In genomic region chr5:173823721-173824567, GRCh38 we compare ENCODE assay signal across 9 cellular contexts.
A peak's percentile ranks its signal among the peaks of the same experiment; 100 is the strongest.
DNase-seq lines count a peak whose midpoint lies in the region; ATAC-seq and TF ChIP-seq lines count a peak whose summit lies in the region.
"Had no signal": no experiment of that assay in that cellular context is flagged by ENCODE, and none has a peak within 500 bp of the region (broad histone marks: within the 10 kb centered on the region; RNA-seq: fewer than 3 reads in every experiment).

No MANE protein-coding gene starts in this region.

- H3K27me3 Mint-ChIP-seq in chondrocyte (ENCODE audit: low read depth) = no peaks in the 10 kb centered on the region

- intact Hi-C loops in right cardiac atrium (cut with DNase I) = no loop called here
- intact Hi-C loops in left ventricle myocardium inferior (cut with micrococcal nuclease) = no loop called here
- intact Hi-C loops in aorta (cut with DNase I) = loop anchor here in 1 of 2 donors (1.0 to 10.0 kb wide), 2 partner anchors 59 to 64 kb away; partner anchors contain the start of gene CPEB4
- intact Hi-C loops in posterior vena cava (cut with DNase I) = no loop called here

- ATAC-seq in right cardiac atrium = peak; percentile 37 to 39
- no peak for ATAC-seq in aorta (ENCODE audit: low FRiP score)

- H3K4me1 Mint-ChIP-seq in chondrocyte (ENCODE audit: low read depth) = peaks cover 35% of the 10 kb centered on the region

- no peaks in the 10 kb centered on the region for H3K36me3 ChIP-seq in left ventricle myocardium inferior
- no peaks in the 10 kb centered on the region for H3K36me3 ChIP-seq in aorta (ENCODE audit: control insufficient read depth in 1 of 2, insufficient read depth in 2 of 2, low read length in 1 of 2)
- H3K36me3 ChIP-seq: BLaER1 had no signal

- H3K4me3 ChIP-seq in right cardiac atrium (ENCODE audit: low read length) (no peak overlapping the region), left ventricle myocardium inferior (no peak overlapping the region), aorta (ENCODE audit: low read length in 2 of 2) (no peak overlapping the region)
- H3K4me3 ChIP-seq: BLaER1 had no signal

- peak overlapping the region; percentile 84 for H3K27ac Mint-ChIP-seq in chondrocyte (ENCODE audit: unreplicated experiment)

- H3K36me3 Mint-ChIP-seq in chondrocyte (ENCODE audit: low read depth) = peaks cover 2% of the 10 kb centered on the region

- no peak overlapping the region for H3K27ac ChIP-seq in right cardiac atrium (ENCODE audit: low read length)
- no peak overlapping the region for H3K27ac ChIP-seq in left ventricle myocardium inferior (replicated peaks)
- H3K27ac ChIP-seq in aorta (ENCODE audit: low read depth in 1 of 2, low read length in 2 of 2) = peak overlapping the region; percentile 60 to 79
- H3K27ac ChIP-seq: BLaER1 had no signal

- no peak overlapping the region for H3K4me3 Mint-ChIP-seq in chondrocyte (ENCODE audit: unreplicated experiment)

- peaks cover 8% of the 10 kb centered on the region for H3K9me3 Mint-ChIP-seq in chondrocyte (ENCODE audit: low read depth)

- 76% methylated on average over 10 of the region's 10 CpGs for whole genome bisulfite sequencing in right cardiac atrium
- 60 to 64% methylated on average over 10 of the region's 10 CpGs for WGBS in aorta, 2 donors

- H3K9me3 ChIP-seq in right cardiac atrium (ENCODE audit: control insufficient read depth, low read length) = no peaks in the 10 kb centered on the region
- H3K9me3 ChIP-seq in left ventricle myocardium inferior (replicated peaks) = peaks cover 16% of the 10 kb centered on the region
- H3K9me3 ChIP-seq in aorta (ENCODE audit: control insufficient read depth, low read length) = no peaks in the 10 kb centered on the region

- H3K4me1 ChIP-seq in right cardiac atrium (ENCODE audit: control insufficient read depth, insufficient read depth, low read length) (no peaks in the 10 kb centered on the region), left ventricle myocardium inferior (peaks cover 25% of the 10 kb centered on the region), aorta (ENCODE audit: control insufficient read depth in 1 of 2, insufficient read depth in 2 of 2, low read length in 2 of 2) (no peaks in the 10 kb centered on the region)

- TF ChIP-seq CTCF in left ventricle myocardium inferior (IDR thresholded peaks at IDR 0.05; ENCODE audit: borderline replicate concordance) (no peak), chondrocyte (IDR thresholded peaks at IDR 0.05) (no peak), GM20000 (IDR thresholded peaks at IDR 0.05; ENCODE audit: extremely low read depth, missing control alignments) (no peak)

- DNase-seq in right cardiac atrium (no peak), left ventricle myocardium inferior (no peak), chondrocyte (ENCODE audit: low spot score) (no peak), medulla oblongata (ENCODE audit: extremely low spot score) (peak; percentile 13), aorta (no peak), DMS 273 (lab: John Stamatoyannopoulos, UW; ENCODE audit: unreplicated experiment) (no peak), GM20000 (ENCODE audit: low spot score) (no peak), posterior vena cava (ENCODE audit: low spot score) (no peak)

- H3K27me3 ChIP-seq in right cardiac atrium (ENCODE audit: control insufficient read depth, insufficient read depth) (no peaks in the 10 kb centered on the region), left ventricle myocardium inferior (ENCODE audit: low read depth) (no peaks in the 10 kb centered on the region), aorta (ENCODE audit: control insufficient read depth in 1 of 2, insufficient read depth in 2 of 2, low read length in 1 of 2) (no peaks in the 10 kb centered on the region)
- H3K27me3 ChIP-seq: BLaER1 had no signal

Comparison
In these comparisons a context has a peak if more than half of its experiments do, and no peak if none do; other contexts are left out.
1. H3K27ac ChIP-seq: peak in aorta (2 of 2); none in right cardiac atrium (single experiment) and left ventricle myocardium inferior (single experiment).